In the genomic region with DNA sequence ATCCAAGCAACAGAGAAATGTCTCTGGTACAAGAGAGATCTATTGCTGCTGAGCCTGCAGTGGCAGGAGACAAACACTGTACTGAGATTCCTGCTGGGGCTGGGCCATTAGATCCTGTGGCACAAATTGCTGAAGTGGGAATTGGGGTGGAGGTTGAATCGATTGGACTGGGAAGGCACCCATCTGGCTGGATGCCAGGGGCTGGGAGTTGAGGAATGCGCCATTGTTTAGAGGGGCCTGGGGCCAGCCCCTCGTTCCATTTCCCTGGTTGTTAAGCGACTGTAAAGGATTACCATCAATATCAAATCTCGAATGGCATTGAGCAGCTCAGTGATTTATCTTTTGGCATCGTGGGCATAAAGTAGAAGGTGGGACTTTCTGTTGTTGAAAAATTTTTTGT, we compare ENCODE assay signal across 25 cellular contexts. TPM values are rescaled to one million over a fixed set of nuclear protein-coding genes. Genes with fewer than 3 reads are reported as not detected.
A peak's percentile ranks its signal among the peaks of the same experiment; 100 is the strongest.
DNase-seq lines count a peak whose midpoint lies in the region; ATAC-seq, FAIRE-seq and TF ChIP-seq lines count a peak whose summit lies in the region.
"Had no signal": no experiment of that assay in that cellular context is flagged by ENCODE, and none has a peak within 500 bp of the region (broad histone marks: within the 10 kb centered on the region; RNA-seq: fewer than 3 reads in every experiment).

No MANE protein-coding gene starts in this region.

- H3K4me2 ChIP-seq in K562 (ENCODE audit: insufficient read depth, low read length) = no peak overlapping the region
- H3K4me2 ChIP-seq: A549; BLaER1 treated with 17β-estradiol and CSF1 and Interleukin-3, amounts not matched to agents 10 nM and 100 nM had no signal

- WGBS in K562 (ENCODE audit: insufficient coverage, low coverage, missing lambda C conversion rate) = 0% methylated on average over 6 of the region's 6 CpGs

- no peak overlapping the region for H3K27ac ChIP-seq in right atrium auricular region
- no peak overlapping the region for H3K27ac ChIP-seq in K562 (ENCODE audit: extremely low read depth, low read depth, low read length)
- H3K27ac ChIP-seq: 22Rv1; A549; BLaER1 treated with 17β-estradiol and CSF1 and Interleukin-3, amounts not matched to agents 10 nM and 100 nM; C4-2B had no signal

- DNase-seq in NCI-H2227 (lab: John Stamatoyannopoulos, UW; ENCODE audit: unreplicated experiment) = peak; percentile 14
- DNase-seq in NCI-H2227 treated with DMSO at 0.1 percent for 48 hours (lab: John Stamatoyannopoulos, UW) = no peak
- no peak for DNase-seq in left ventricle myocardium superior
- DNase-seq in right atrium auricular region (ENCODE audit: low spot score) = no peak
- DNase-seq in K562 (ENCODE audit: extremely low read depth in 1 of 4, low spot score in 3 of 4) = no peak
- DNase-seq: AML-193; Caco-2; Calu3; CD4-positive, alpha-beta T cell; CD8-positive, alpha-beta T cell; DMS153; DMS53; DMS79; DND-41; EL; GDM1 had no signal

- no peak overlapping the region for H2AFZ ChIP-seq in K562 (ENCODE audit: low read depth, low read length)

- intact Hi-C loops in left ventricle myocardium superior (cut with micrococcal nuclease) (no loop called here), K562 (cut with micrococcal nuclease) (no loop called here)

- H3K4me3 ChIP-seq in right atrium auricular region (no peak overlapping the region), K562 (no peak overlapping the region)
- H3K4me3 ChIP-seq: A549; BLaER1 treated with 17β-estradiol and CSF1 and Interleukin-3, amounts not matched to agents 10 nM and 100 nM; GM12878 had no signal

- H3K9ac ChIP-seq in K562 (ENCODE audit: insufficient read depth in 1 of 2, low read depth in 2 of 2, low read length in 2 of 2) = no peak overlapping the region
- H3K9ac ChIP-seq: BLaER1 treated with 17β-estradiol and CSF1 and Interleukin-3, amounts not matched to agents 10 nM and 100 nM had no signal

- CTCF ChIA-PET in K562 (lab: Yijun Ruan, JAX; ENCODE audit: low intra/inter-chr PET ratio) = no interaction called here

- POLR2A ChIA-PET in K562 (lab: Yijun Ruan, JAX) = interaction anchor here (0.9 kb wide), 1 partner anchor 21 kb away, joined by 4 read pairs; no protein-coding TSS in a partner anchor

- no peak for TF ChIP-seq RAD21 in K562 (CRISPR knock-in tag; conservative IDR thresholded peaks at IDR 0.05 in 1 of 2, IDR thresholded peaks at IDR 0.05 in 1 of 2)

- no peak for TF ChIP-seq POLR2A in K562 (conservative IDR thresholded peaks at IDR 0.05)

- ATAC-seq in left ventricle myocardium superior (peak; percentile 45), K562 (no peak), GM19397 (IDR thresholded peaks at IDR 0.05; ENCODE audit: unreplicated experiment) (no peak)
- ATAC-seq: A549; CD8-positive, alpha-beta T cell; GM12878 had no signal

- no peaks in the 10 kb centered on the region for H3K79me2 ChIP-seq in K562 (ENCODE audit: control insufficient read depth, insufficient read depth, low read length)

- no peak for FAIRE-seq in K562 (lab: Jason Lieb, UNC)
- FAIRE-seq: A549, D721Med, GM12878, GM12892, GM18507 had no signal

- TF ChIP-seq CTCF in right atrium auricular region (IDR thresholded peaks at IDR 0.05) (no peak), K562 (IDR thresholded peaks at IDR 0.05 in 2 of 3, conservative IDR thresholded peaks at IDR 0.05 in 1 of 3; ENCODE audit: insufficient read depth in 2 of 3, low read depth in 1 of 3, low read length in 3 of 3) (no peak)

- H4K20me1 ChIP-seq in K562 (replicated peaks; ENCODE audit: control insufficient read depth, insufficient read depth, low read length) = no peaks in the 10 kb centered on the region
- H4K20me1 ChIP-seq: BLaER1 treated with 17β-estradiol and CSF1 and Interleukin-3, amounts not matched to agents 10 nM and 100 nM had no signal

- H3K9me1 ChIP-seq in K562 (ENCODE audit: control insufficient read depth, insufficient read depth, low read length) = no peaks in the 10 kb centered on the region

- H3K4me1 ChIP-seq in right atrium auricular region (peaks cover 0 to 13% of the 10 kb centered on the region in 2 donors), K562 (replicated peaks in 1 of 2; ENCODE audit: control insufficient read depth in 2 of 2, insufficient read depth in 2 of 2, low read length in 2 of 2) (no peaks in the 10 kb centered on the region)
- H3K4me1 ChIP-seq: BLaER1 treated with 17β-estradiol and CSF1 and Interleukin-3, amounts not matched to agents 10 nM and 100 nM had no signal

- H3K27me3 ChIP-seq in right atrium auricular region (no peaks in the 10 kb centered on the region), K562 (ENCODE audit: control insufficient read depth in 2 of 2, insufficient read depth in 2 of 2, low read length in 2 of 2) (no peaks in the 10 kb centered on the region)
- H3K27me3 ChIP-seq: BLaER1 treated with 17β-estradiol and CSF1 and Interleukin-3, amounts not matched to agents 10 nM and 100 nM had no signal

- in situ Hi-C loops in K562 (cut with MboI) = no loop called here

- H3K36me3 ChIP-seq in right atrium auricular region = no peaks in the 10 kb centered on the region
- no peaks in the 10 kb centered on the region for H3K36me3 ChIP-seq in K562 (ENCODE audit: control insufficient read depth, insufficient read depth, low read length)

- H3K9me3 ChIP-seq in right atrium auricular region (peaks cover 20 to 28% of the 10 kb centered on the region in 2 donors), K562 (replicated peaks; ENCODE audit: control insufficient read depth, insufficient read depth, low read depth, low read length) (peaks cover 8% of the 10 kb centered on the region)

- BruUV-seq in K562 (replicated peaks; lab: Mats Ljungman, UMichigan) = no TSS peak

- no peak for TF ChIP-seq EP300 in K562 (IDR thresholded peaks at IDR 0.05; ENCODE audit: low read length)

TF ChIP-seq in K562, 482 proteins besides CTCF, POLR2A, EP300 and RAD21:
- TF ChIP-seq TRIM25 (IDR thresholded peaks at IDR 0.05; ENCODE audit: borderline replicate concordance) (no peak), NFIC (IDR thresholded peaks at IDR 0.05) (peak; percentile 17; the same call in 1 of the 2 replicates)

RNA-seq across cellular contexts. Expression of gene ARL4D, which starts 54.1 kb away (rescaled TPM):
- total RNA-seq in left ventricle myocardium superior (6.7 TPM), right atrium auricular region (10 to 100 TPM in 1 of 2 donors, 1 to 10 TPM in 1; 5.5 to 24.1 TPM), K562 (2014; rRNA removed) (0.41 and 0.61 TPM in 2 replicates), K562 (2014; rRNA removed; fragmentation: Illumina TruSeq; extraction: Trizol) (0.16 and 0.18 TPM in 2 replicates), K562 (2015; rRNA removed; fragmentation: Illumina TruSeq; extraction: Trizol) (0.43 and 0.49 TPM in 2 replicates), K562 (2021) (0.47 and 0.53 TPM in 2 replicates)
- total RNA-seq in K562 (2011; cell fraction: chromatin; rRNA removed; ENCODE audit: low replicate concordance) = 0.26 and 0.72 TPM in 2 replicates
- 0.50 and 0.92 TPM in 2 replicates for total RNA-seq in K562 (2011; cell fraction: nucleolus; rRNA removed)
- total RNA-seq in K562 (2011; cell fraction: nucleoplasm; rRNA removed) = 0.38 and 0.73 TPM in 2 replicates
- polyA plus RNA-seq in K562 (2011; rRNA removed) (0.21 and 0.31 TPM in 2 replicates), K562 (2014; fragmentation: Illumina TruSeq; extraction: Trizol) (0.34 and 0.43 TPM in 2 replicates), K562 (2014; fragmentation: Nextera tagmentation; extraction: Ambion mirVana) (under 1 TPM in 1 of 2 experiments, not detected in 1; 0.07 TPM), K562 (2014; rRNA removed) (0.21 and 0.62 TPM in 2 replicates)
- 0.40 and 0.41 TPM in 2 replicates for polyA plus RNA-seq in K562 (2011; cell fraction: cytosol; rRNA removed)
- 0.20 and 0.31 TPM in 2 replicates for polyA plus RNA-seq in K562 (2011; cell fraction: nucleus; rRNA removed)
- 0.64 and 1.6 TPM in 2 replicates for polyA plus RNA-seq in K562 (2012)
- polyA minus RNA-seq in K562 (2011; rRNA and poly(A)+ RNA removed) = 0.12 and 0.32 TPM in 2 replicates
- polyA minus RNA-seq in K562 (2011; cell fraction: cytosol; rRNA and poly(A)+ RNA removed) = not detected in 2 replicates
- polyA minus RNA-seq in K562 (2011; cell fraction: nucleus; rRNA and poly(A)+ RNA removed) = 0.33 and 0.40 TPM in 2 replicates
